11 cellular contexts compared by ENCODE assay signal in genomic region chr5:102807878-102808502, GRCh38. TPM values are rescaled to one million over a fixed set of nuclear protein-coding genes. Genes with fewer than 3 reads are reported as not detected.
A peak's percentile ranks its signal among the peaks of the same experiment; 100 is the strongest.
DNase-seq lines count a peak whose midpoint lies in the region; ATAC-seq and TF ChIP-seq lines count a peak whose summit lies in the region.
"Had no signal": no experiment of that assay in that cellular context is flagged by ENCODE, and none has a peak within 500 bp of the region (broad histone marks: within the 10 kb centered on the region; RNA-seq: fewer than 3 reads in every experiment).

No MANE protein-coding gene starts in this region.

- ATAC-seq in GM21447 (IDR thresholded peaks at IDR 0.05; ENCODE audit: unreplicated experiment) = no peak
- no peak for ATAC-seq in omental fat pad (ENCODE audit: low FRiP score)

- in situ Hi-C loops in GM13976 (cut with MboI; ENCODE audit: low sequenced_read_pairs, unreplicated experiment) = no loop called here

- TF ChIP-seq CTCF in omental fat pad (IDR thresholded peaks at IDR 0.05) (no peak), GM13976 (IDR thresholded peaks at IDR 0.05; ENCODE audit: borderline replicate concordance, control extremely low read depth, extremely low read depth, insufficient read depth, missing control alignments) (no peak)

- DNase-seq in DMS53 (lab: John Stamatoyannopoulos, UW) (peak; percentile 98), NCI-H1092 (lab: John Stamatoyannopoulos, UW) (peak; percentile 59), SW480 (ENCODE audit: low spot score) (peak; percentile 79), kidney tubule cell (ENCODE audit: low spot score) (peak; percentile 75), omental fat pad (ENCODE audit: low spot score) (no peak), HK-2 (ENCODE audit: unreplicated experiment) (no peak), GM13976 (ENCODE audit: low spot score) (no peak)
- DNase-seq: GF-D8, left cardiac atrium, WERI-Rb-1 had no signal

RNA-seq across cellular contexts. Expression of gene PAM, which starts 52.9 kb away (rescaled TPM):
- total RNA-seq in omental fat pad = 100 to 1,000 TPM; 113 to 178 (median 130) TPM

Comparison
In these comparisons a context has a peak if more than half of its experiments do, and no peak if none do; other contexts are left out.
1. DNase-seq: peak in DMS53 (single experiment), NCI-H1092 (single experiment), SW480 (single experiment) and kidney tubule cell (single experiment); none in omental fat pad (single experiment), HK-2 (single experiment) and GM13976 (single experiment).